12 cellular contexts compared by ENCODE assay signal in genomic region chr1:7755448-7755847, GRCh38. TPM values are rescaled to one million over a fixed set of nuclear protein-coding genes. Genes with fewer than 3 reads are reported as not detected.
DNase-seq lines count a peak whose midpoint lies in the region; ATAC-seq, FAIRE-seq and TF ChIP-seq lines count a peak whose summit lies in the region.
"Had no signal": no experiment of that assay in that cellular context is flagged by ENCODE, and none has a peak within 500 bp of the region (broad histone marks: within the 10 kb centered on the region; RNA-seq: fewer than 3 reads in every experiment).

No MANE protein-coding gene starts in this region.

- DNase-seq in GM12864 (ENCODE audit: low read depth), result no peak
- peak; percentile 19 for DNase-seq in LHCN-M2 (ENCODE audit: low read depth)
- no peak for DNase-seq in astrocyte (ENCODE audit: low read depth)
- peak; percentile 19 to 55 for DNase-seq in lung microvascular endothelial cell (ENCODE audit: low read depth in 2 of 2)
- DNase-seq in NCI-H1436 treated with DMSO at 0.1 percent for 48 hours (lab: John Stamatoyannopoulos, UW), result no peak
- no peak for DNase-seq in mesenteric fat pad (ENCODE audit: low spot score)
- no peak for DNase-seq in NCI-H2196 treated with DMSO at 0.1 percent for 48 hours (lab: John Stamatoyannopoulos, UW; ENCODE audit: unreplicated experiment)
- DNase-seq: left ventricle myocardium superior; stimulated activated CD4-positive, alpha-beta T cell treated with anti-CD3 and anti-CD28 coated beads, Interleukin-15, amount 100 ng/mL, for 24 hours had no signal

- H3K36me3 Mint-ChIP-seq in astrocyte (ENCODE audit: low read depth, unreplicated experiment), result no peaks in the 10 kb centered on the region

- H3K9me3 ChIP-seq in astrocyte (ENCODE audit: insufficient read depth, low read depth, low read length), result no peaks in the 10 kb centered on the region
- H3K9me3 ChIP-seq: SJCRH30 had no signal

- no peak for FAIRE-seq in astrocyte (lab: Jason Lieb, UNC)

- H3K4me3 Mint-ChIP-seq in astrocyte (ENCODE audit: unreplicated experiment), result no peak overlapping the region

- peaks cover 5% of the 10 kb centered on the region for H3K4me1 ChIP-seq in astrocyte (ENCODE audit: insufficient read depth, low read length)

- H2AFZ ChIP-seq in astrocyte (ENCODE audit: low read depth, low read length), result no peak overlapping the region

- no peak overlapping the region for H3K4me2 ChIP-seq in astrocyte (ENCODE audit: low read length)

- no peaks in the 10 kb centered on the region for H3K79me2 ChIP-seq in astrocyte (ENCODE audit: insufficient read depth, low read length)

- H4K20me1 ChIP-seq in astrocyte (ENCODE audit: insufficient read depth, low read length), result no peaks in the 10 kb centered on the region

- no peak overlapping the region for H3K27ac ChIP-seq in astrocyte (ENCODE audit: low read depth, low read length)
- H3K27ac ChIP-seq: coronary artery, SJCRH30 had no signal

- TF ChIP-seq CTCF in GM12864 (IDR thresholded peaks at IDR 0.05; ENCODE audit: low read depth, low read length, missing control alignments), result peak; percentile 36
- TF ChIP-seq CTCF in astrocyte (IDR thresholded peaks at IDR 0.05; ENCODE audit: insufficient read depth, low read depth, low read length), result peak; percentile 47

- H3K4me1 Mint-ChIP-seq in astrocyte (ENCODE audit: low read depth, unreplicated experiment), result no peaks in the 10 kb centered on the region

- no peaks in the 10 kb centered on the region for H3K27me3 ChIP-seq in astrocyte (ENCODE audit: insufficient read depth, low read length)

- H3K4me3 ChIP-seq in GM12864 (ENCODE audit: low read depth, low read length) (no peak overlapping the region), astrocyte (ENCODE audit: insufficient read depth, low read depth, low read length) (no peak overlapping the region)
- H3K4me3 ChIP-seq: coronary artery, SJCRH30 had no signal

- no peaks in the 10 kb centered on the region for H3K9me3 Mint-ChIP-seq in astrocyte (ENCODE audit: unreplicated experiment)

- H3K27me3 Mint-ChIP-seq in astrocyte (ENCODE audit: low read depth, unreplicated experiment), result no peaks in the 10 kb centered on the region

- no peak overlapping the region for H3K27ac Mint-ChIP-seq in astrocyte (ENCODE audit: unreplicated experiment)

- no peak for ATAC-seq in HG03139 (IDR thresholded peaks at IDR 0.05; ENCODE audit: unreplicated experiment)
- ATAC-seq: left ventricle myocardium superior had no signal

- no peak overlapping the region for H3K9ac ChIP-seq in astrocyte (ENCODE audit: low read length)

- no peaks in the 10 kb centered on the region for H3K36me3 ChIP-seq in astrocyte (ENCODE audit: insufficient read depth, low read length)
- H3K36me3 ChIP-seq: SJCRH30 had no signal

RNA-seq across cellular contexts. Expression of gene VAMP3, which starts 15.6 kb away (rescaled TPM):
- total RNA-seq in LHCN-M2 (2014; rRNA removed), result 161 and 225 TPM in 2 replicates
- 114 TPM for polyA plus RNA-seq in LHCN-M2 (2012)
- total RNA-seq in astrocyte, result 154 and 156 TPM in 2 replicates
- 74.1 and 95.2 TPM in 2 replicates for total RNA-seq in lung microvascular endothelial cell
- 114 TPM for total RNA-seq in mesenteric fat pad

RNA-seq across cellular contexts. Expression of gene PER3, which starts 28.6 kb away (rescaled TPM):
- total RNA-seq in LHCN-M2 (2014; rRNA removed) (2.5 and 3.1 TPM in 2 replicates), astrocyte (1.8 and 2.5 TPM in 2 replicates), lung microvascular endothelial cell (0.87 and 1.4 TPM in 2 replicates), mesenteric fat pad (7.4 TPM)
- 1.8 TPM for polyA plus RNA-seq in LHCN-M2 (2012)

Comparison
In these comparisons a context has a peak if more than half of its experiments do, and no peak if none do; other contexts are left out.
1. DNase-seq: peak in LHCN-M2 (single experiment) and lung microvascular endothelial cell (2 of 2); none in GM12864 (single experiment), astrocyte (single experiment), NCI-H1436 treated with DMSO at 0.1 percent for 48 hours (single experiment), mesenteric fat pad (single experiment) and NCI-H2196 treated with DMSO at 0.1 percent for 48 hours (single experiment).